ENCODE assay signal across 8 cellular contexts in genomic region chr17:82648165-82648668, GRCh38. TPM values are rescaled to one million over a fixed set of nuclear protein-coding genes. Genes with fewer than 3 reads are reported as not detected.
DNase-seq lines count a peak whose midpoint lies in the region; ATAC-seq and TF ChIP-seq lines count a peak whose summit lies in the region.

WDR45B (minus strand) TSS chr17:82648444; CDS start chr17:82648340, 104 bp downstream.

- H3K27me3 ChIP-seq in Panc1 (ENCODE audit: control insufficient read depth, insufficient read depth, low read length) (no peaks in the 10 kb centered on the region), muscle layer of colon (ENCODE audit: control insufficient read depth in 1 of 2, insufficient read depth in 2 of 2, low read length in 2 of 2) (no peaks in the 10 kb centered on the region)

- ATAC-seq in GM21717 (IDR thresholded peaks at IDR 0.05; ENCODE audit: unreplicated experiment) (peak; percentile 66), Panc1 (peak; percentile 96), esophagus mucosa (peak; percentile 92)
- ATAC-seq in activated T-cell treated with anti-CD3 and anti-CD28 coated beads, Interleukin-2, amount 50 U/mL, for 4 hours = peak; percentile 96

- H3K4me1 ChIP-seq in Panc1 (ENCODE audit: control insufficient read depth, insufficient read depth, low read length) (peaks cover 8% of the 10 kb centered on the region), muscle layer of colon (ENCODE audit: insufficient read depth, low read length) (peaks cover 7% of the 10 kb centered on the region)

- POLR2A ChIA-PET in Panc1 (lab: Charles Lee) = no interaction called here

- peak within 1 kb of the TSS; percentile 52 for H3K9ac ChIP-seq in muscle layer of colon (ENCODE audit: low read length)

- no peak for TF ChIP-seq CTCF in Panc1 (IDR thresholded peaks at IDR 0.05)

- H3K4me3 ChIP-seq in Panc1 (ENCODE audit: low read depth in 2 of 2, low read length in 2 of 2) (peak within 1 kb of the TSS; percentile 87 to 98), muscle layer of colon (ENCODE audit: low read depth in 1 of 2, low read length in 2 of 2) (peak within 1 kb of the TSS; percentile 57 to 96)

- peak; percentile 71 for DNase-seq in DMS 273 treated with DMSO at 0.1 percent for 48 hours (lab: John Stamatoyannopoulos, UW)
- DNase-seq in KG1 (lab: John Stamatoyannopoulos, UW) = peak; percentile 95
- peak; percentile 46 for DNase-seq in Panc1 (ENCODE audit: low read depth, low spot score)
- peak; percentile 83 for DNase-seq in activated T-cell treated with anti-CD3 and anti-CD28 coated beads, Interleukin-2, amount 50 U/mL, for 4 hours
- DNase-seq in stimulated activated CD8-positive, alpha-beta memory T cell treated with anti-CD3 and anti-CD28 coated beads, Interleukin-7, amount 100 ng/mL, for 1 hour (ENCODE audit: low read depth in 2 of 2) = peak; percentile 64 to 76

- no peaks in the 10 kb centered on the region for H3K9me3 Mint-ChIP-seq in activated T-cell treated with anti-CD3 and anti-CD28 coated beads, Interleukin-2, amount 50 U/mL, for 4 hours

- intact Hi-C loops in Panc1 (cut with micrococcal nuclease; ENCODE audit: unreplicated experiment) = no loop called here

- H3K36me3 ChIP-seq in Panc1 (ENCODE audit: control insufficient read depth, insufficient read depth, low read length) (peaks cover 20% of the 10 kb centered on the region; the same call in 1 of the 2 replicates), muscle layer of colon (ENCODE audit: insufficient read depth, low read length) (peaks cover 13% of the 10 kb centered on the region)

- BruUV-seq in Panc1 (replicated peaks; lab: Mats Ljungman, UMichigan) = no TSS peak

- H3K4me1 Mint-ChIP-seq in activated T-cell treated with anti-CD3 and anti-CD28 coated beads, Interleukin-2, amount 50 U/mL, for 4 hours (ENCODE audit: low read depth) = peaks cover 25% of the 10 kb centered on the region

- H3K27ac ChIP-seq in Panc1 (ENCODE audit: low read length) (peak within 1 kb of the TSS; percentile 89), muscle layer of colon (ENCODE audit: low read depth, low read length) (peak within 1 kb of the TSS; percentile 96)

- in situ Hi-C loops in Panc1 (cut with HindIII; ENCODE audit: low pct_unique_long_range_greater_than_20kb, low sequenced_read_pairs) = no loop called here

- H3K9me3 ChIP-seq in Panc1 (ENCODE audit: control insufficient read depth, insufficient read depth, low read depth, low read length) (no peaks in the 10 kb centered on the region), muscle layer of colon (ENCODE audit: low read length) (no peaks in the 10 kb centered on the region)

- H3K27me3 Mint-ChIP-seq in activated T-cell treated with anti-CD3 and anti-CD28 coated beads, Interleukin-2, amount 50 U/mL, for 4 hours (ENCODE audit: low read depth) = no peaks in the 10 kb centered on the region

- H3K36me3 Mint-ChIP-seq in activated T-cell treated with anti-CD3 and anti-CD28 coated beads, Interleukin-2, amount 50 U/mL, for 4 hours (ENCODE audit: insufficient read depth) = peaks cover 4% of the 10 kb centered on the region

- CTCF ChIA-PET in Panc1 (lab: Charles Lee) = no interaction called here

- H3K4me3 Mint-ChIP-seq in activated T-cell treated with anti-CD3 and anti-CD28 coated beads, Interleukin-2, amount 50 U/mL, for 4 hours = peak within 1 kb of the TSS; percentile 86

RNA-seq across cellular contexts. Expression of gene WDR45B, which starts in this region (rescaled TPM):
- total RNA-seq in Panc1 (2021; ENCODE audit: unreplicated experiment) (132 TPM), esophagus mucosa (63.8 TPM)
- 134 TPM for polyA plus RNA-seq in Panc1 (2012; ENCODE audit: insufficient read length)
- total RNA-seq in activated T-cell treated with anti-CD3 and anti-CD28 coated beads, Interleukin-2, amount 50 U/mL, for 4 hours = 10 to 100 TPM; 47.1 to 52.5 (median 47.4) TPM

Comparison
In these comparisons a context has a peak if more than half of its experiments do, and no peak if none do; other contexts are left out.
1. Peak in every context shown above with its lines: DNase-seq, ATAC-seq, H3K4me3 ChIP-seq and H3K27ac ChIP-seq.